20 cellular contexts compared by ENCODE assay signal in the genomic region with DNA sequence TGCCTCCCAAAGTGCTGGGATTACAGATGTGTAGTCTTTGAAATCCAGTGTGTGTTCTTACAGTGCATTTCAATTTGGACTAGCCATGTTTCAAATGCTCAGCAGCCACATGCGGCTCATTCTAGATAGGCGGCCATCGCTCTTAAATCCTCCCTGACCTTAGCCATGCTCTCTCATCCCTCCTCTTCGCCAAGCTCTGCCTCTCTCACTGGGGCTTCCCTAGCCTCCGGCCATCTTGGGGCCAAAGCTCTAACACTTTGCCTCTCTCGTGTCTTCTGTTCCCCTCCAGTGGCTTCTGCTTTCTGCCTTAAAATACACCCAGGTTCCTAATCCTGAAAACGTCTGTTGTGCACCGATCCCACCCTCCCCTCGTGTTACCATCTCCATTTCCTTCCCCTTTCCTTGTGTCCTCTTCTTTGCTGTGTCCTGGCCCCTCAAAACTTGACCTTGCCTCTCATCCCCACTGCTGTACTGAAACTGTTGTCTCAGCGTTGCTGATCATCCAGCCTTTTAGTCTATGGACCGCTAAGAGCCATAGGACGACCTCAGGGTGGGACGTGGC. TPM values are rescaled to one million over a fixed set of nuclear protein-coding genes. Genes with fewer than 3 reads are reported as not detected.
DNase-seq lines count a peak whose midpoint lies in the region; ATAC-seq and TF ChIP-seq lines count a peak whose summit lies in the region.
"Had no signal": no experiment of that assay in that cellular context is flagged by ENCODE, and none has a peak within 500 bp of the region (broad histone marks: within the 10 kb centered on the region; RNA-seq: fewer than 3 reads in every experiment).

No MANE protein-coding gene starts in this region.

- H3K4me2 ChIP-seq in BLaER1, result peak overlapping the region; percentile 92
- no peak overlapping the region for H3K4me2 ChIP-seq in OCI-LY1 (ENCODE audit: low read length)
- H3K4me2 ChIP-seq: SK-N-SH had no signal

- H3K27ac Mint-ChIP-seq in CD8-positive, alpha-beta T cell, result peak overlapping the region; percentile 82
- H3K27ac Mint-ChIP-seq in endodermal cell, result peak overlapping the region; percentile 8
- H3K27ac Mint-ChIP-seq in Calu3 (ENCODE audit: unreplicated experiment), result no peak overlapping the region
- H3K27ac Mint-ChIP-seq: activated CD8-positive, alpha-beta T cell treated with anti-CD3 and anti-CD28 coated beads for 36 hours had no signal

- ATAC-seq in CD8-positive, alpha-beta T cell, result no peak
- ATAC-seq: activated CD8-positive, alpha-beta T cell treated with anti-CD3 and anti-CD28 coated beads for 36 hours; right lobe of liver had no signal

- H3K4me1 ChIP-seq in BLaER1, result peaks cover 71% of the 10 kb centered on the region
- H3K4me1 ChIP-seq in CD8-positive, alpha-beta T cell (ENCODE audit: insufficient read depth, low read length), result no peaks in the 10 kb centered on the region
- H3K4me1 ChIP-seq in OCI-LY1 (ENCODE audit: insufficient read depth, low read length, severe bottlenecking), result peaks cover 20% of the 10 kb centered on the region
- H3K4me1 ChIP-seq in endodermal cell (ENCODE audit: control insufficient read depth, insufficient read depth, low read length), result peaks cover 3% of the 10 kb centered on the region
- H3K4me1 ChIP-seq in prostate gland (replicated peaks), result no peaks in the 10 kb centered on the region

- H3K36me3 ChIP-seq in BLaER1, result peaks cover 40% of the 10 kb centered on the region
- no peaks in the 10 kb centered on the region for H3K36me3 ChIP-seq in CD8-positive, alpha-beta T cell (ENCODE audit: insufficient read depth, low read length)
- peaks cover 46% of the 10 kb centered on the region for H3K36me3 ChIP-seq in OCI-LY1 (ENCODE audit: insufficient read depth, low read length)
- peaks cover 13% of the 10 kb centered on the region for H3K36me3 ChIP-seq in endodermal cell (ENCODE audit: control insufficient read depth, insufficient read depth, low read length)
- no peaks in the 10 kb centered on the region for H3K36me3 ChIP-seq in prostate gland
- H3K36me3 ChIP-seq: right lobe of liver had no signal

- no peak overlapping the region for H3K4me3 Mint-ChIP-seq in CD8-positive, alpha-beta T cell
- no peak overlapping the region for H3K4me3 Mint-ChIP-seq in endodermal cell
- no peak overlapping the region for H3K4me3 Mint-ChIP-seq in Calu3 (ENCODE audit: low read depth, unreplicated experiment)
- H3K4me3 Mint-ChIP-seq: activated CD8-positive, alpha-beta T cell treated with anti-CD3 and anti-CD28 coated beads for 36 hours had no signal

- intact Hi-C loops in CD8-positive, alpha-beta T cell (cut with DNase I, micrococcal nuclease), result no loop called here
- intact Hi-C loops in prostate gland (cut with DNase I) (no loop called here), Calu3 (cut with micrococcal nuclease; ENCODE audit: unreplicated experiment) (no loop called here)

- CTCF ChIA-PET in CD8-positive, alpha-beta T cell (lab: Charles Lee), result no interaction called here
- CTCF ChIA-PET in HEK293T (lab: Yijun Ruan, JAX), result no interaction called here
- CTCF ChIA-PET in Calu3 (lab: Charles Lee), result no interaction called here

- peaks cover 10% of the 10 kb centered on the region for H3K9me3 ChIP-seq in BLaER1
- H3K9me3 ChIP-seq in CD8-positive, alpha-beta T cell (ENCODE audit: low read length), result no peaks in the 10 kb centered on the region
- H3K9me3 ChIP-seq in OCI-LY1 (ENCODE audit: low read length), result no peaks in the 10 kb centered on the region
- H3K9me3 ChIP-seq in endodermal cell (ENCODE audit: control insufficient read depth, low read length), result no peaks in the 10 kb centered on the region
- no peaks in the 10 kb centered on the region for H3K9me3 ChIP-seq in prostate gland
- H3K9me3 ChIP-seq: right lobe of liver, SK-N-SH, tibial nerve had no signal

- POLR2A ChIA-PET in CD8-positive, alpha-beta T cell (lab: Charles Lee), result no interaction called here
- POLR2A ChIA-PET in HEK293T (lab: Yijun Ruan, JAX), result no interaction called here

- H2AFZ ChIP-seq in OCI-LY1 (ENCODE audit: low read length), result no peak overlapping the region
- H2AFZ ChIP-seq: hepatocyte had no signal

- BruUV-seq in Calu3 (replicated peaks; lab: Mats Ljungman, UMichigan), result no TSS peak

- no peaks in the 10 kb centered on the region for H3K27me3 ChIP-seq in BLaER1
- H3K27me3 ChIP-seq in CD8-positive, alpha-beta T cell (ENCODE audit: insufficient read depth, low read length), result no peaks in the 10 kb centered on the region
- H3K27me3 ChIP-seq in OCI-LY1 (ENCODE audit: insufficient read depth, low read length), result no peaks in the 10 kb centered on the region
- H3K27me3 ChIP-seq in endodermal cell (ENCODE audit: control insufficient read depth, insufficient read depth, low read length, poor library complexity, severe bottlenecking), result no peaks in the 10 kb centered on the region
- no peaks in the 10 kb centered on the region for H3K27me3 ChIP-seq in prostate gland (replicated peaks; ENCODE audit: insufficient read depth)
- H3K27me3 ChIP-seq: brain microvascular endothelial cell, hepatocyte, right lobe of liver, tibial nerve had no signal

- no peaks in the 10 kb centered on the region for H3F3A ChIP-seq in OCI-LY1 (ENCODE audit: insufficient read depth, low read length)

- no peak for DNase-seq in CD8-positive, alpha-beta T cell
- DNase-seq in endodermal cell, result peak; percentile 27
- DNase-seq in prostate gland (ENCODE audit: low spot score), result no peak
- DNase-seq in HEK293T (ENCODE audit: extremely low spot score), result no peak
- DNase-seq in Calu3, result no peak
- DNase-seq: activated CD8-positive, alpha-beta T cell treated with anti-CD3 and anti-CD28 coated beads for 36 hours; activated T-cell treated with anti-CD3 and anti-CD28 coated beads, Interleukin-2, amount 50 U/mL, for 48 hours; brain microvascular endothelial cell; NCI-H1436 treated with DMSO at 0.1 percent for 48 hours; NCI-H226; right lobe of liver; SK-N-SH; stimulated activated naive CD4-positive, alpha-beta T cell had no signal

- H3K9me2 ChIP-seq in OCI-LY1 (ENCODE audit: low read depth, low read length), result no peaks in the 10 kb centered on the region
- H3K9me2 ChIP-seq: SK-N-SH had no signal

- no peak for TF ChIP-seq POLR2A in prostate gland (IDR thresholded peaks at IDR 0.05)

- no peak for TF ChIP-seq CTCF in CD8-positive, alpha-beta T cell (IDR thresholded peaks at IDR 0.05)
- TF ChIP-seq CTCF in OCI-LY1 (IDR thresholded peaks at IDR 0.05; ENCODE audit: low read length) (no peak), endodermal cell (conservative IDR thresholded peaks at IDR 0.05) (no peak), prostate gland (IDR thresholded peaks at IDR 0.05) (no peak), Calu3 (IDR thresholded peaks at IDR 0.05; ENCODE audit: unreplicated experiment) (no peak)

- no peaks in the 10 kb centered on the region for H3K9me3 Mint-ChIP-seq in CD8-positive, alpha-beta T cell
- H3K9me3 Mint-ChIP-seq in endodermal cell, result no peaks in the 10 kb centered on the region
- no peaks in the 10 kb centered on the region for H3K9me3 Mint-ChIP-seq in Calu3 (ENCODE audit: low read depth, unreplicated experiment)
- H3K9me3 Mint-ChIP-seq: activated CD8-positive, alpha-beta T cell treated with anti-CD3 and anti-CD28 coated beads for 36 hours had no signal

- H3K4me3 ChIP-seq in BLaER1 (peak overlapping the region; percentile 24; the same call in 1 of the 2 replicates), OCI-LY1 (ENCODE audit: low read depth, low read length, poor library complexity, severe bottlenecking) (no peak overlapping the region), endodermal cell (ENCODE audit: low read length) (no peak overlapping the region), prostate gland (no peak overlapping the region)
- no peak overlapping the region for H3K4me3 ChIP-seq in CD8-positive, alpha-beta T cell (ENCODE audit: low read depth, low read length)
- H3K4me3 ChIP-seq: coronary artery, hepatocyte, right lobe of liver, tibial nerve had no signal

- no peaks in the 10 kb centered on the region for H4K20me1 ChIP-seq in BLaER1
- H4K20me1 ChIP-seq in OCI-LY1 (ENCODE audit: insufficient read depth, low read length), result no peaks in the 10 kb centered on the region

- H3K79me2 ChIP-seq in OCI-LY1 (ENCODE audit: insufficient read depth, low read length), result no peaks in the 10 kb centered on the region
- H3K79me2 ChIP-seq: hepatocyte had no signal

- 94 to 95% methylated on average over 11 to 13 of the region's 13 CpGs for WGBS in endodermal cell (ENCODE audit: insufficient coverage in 1 of 2, insufficient read length in 1 of 2), 2 experiments
- 89% methylated on average over 13 of the region's 13 CpGs for WGBS in prostate gland

- peaks cover 7% of the 10 kb centered on the region for H3K4me1 Mint-ChIP-seq in CD8-positive, alpha-beta T cell (ENCODE audit: low read depth)
- H3K4me1 Mint-ChIP-seq in endodermal cell (peaks cover 24% of the 10 kb centered on the region), Calu3 (ENCODE audit: low read depth, unreplicated experiment) (no peaks in the 10 kb centered on the region)

- H3K27me3 Mint-ChIP-seq in CD8-positive, alpha-beta T cell (ENCODE audit: low read depth), result no peaks in the 10 kb centered on the region
- H3K27me3 Mint-ChIP-seq in endodermal cell (ENCODE audit: insufficient read depth) (no peaks in the 10 kb centered on the region), Calu3 (ENCODE audit: unreplicated experiment) (no peaks in the 10 kb centered on the region)
- H3K27me3 Mint-ChIP-seq: activated CD8-positive, alpha-beta T cell treated with anti-CD3 and anti-CD28 coated beads for 36 hours had no signal

- peak overlapping the region; percentile 76 for H3K27ac ChIP-seq in BLaER1
- no peak overlapping the region for H3K27ac ChIP-seq in CD8-positive, alpha-beta T cell (ENCODE audit: low read depth, low read length)
- peak overlapping the region; percentile 81 for H3K27ac ChIP-seq in OCI-LY1 (ENCODE audit: low read depth, low read length, poor library complexity, severe bottlenecking)
- no peak overlapping the region for H3K27ac ChIP-seq in endodermal cell (ENCODE audit: low read depth, low read length)
- no peak overlapping the region for H3K27ac ChIP-seq in prostate gland
- H3K27ac ChIP-seq: brain microvascular endothelial cell, coronary artery, right lobe of liver, tibial nerve had no signal

- H3K36me3 Mint-ChIP-seq in CD8-positive, alpha-beta T cell, result peaks cover 48% of the 10 kb centered on the region
- peaks cover 24% of the 10 kb centered on the region for H3K36me3 Mint-ChIP-seq in endodermal cell (ENCODE audit: low read depth)
- peaks cover 57% of the 10 kb centered on the region for H3K36me3 Mint-ChIP-seq in Calu3 (ENCODE audit: insufficient read depth, unreplicated experiment)

- H3K9ac ChIP-seq in BLaER1, result 0 out of 2 replicates have a peak overlapping the region, but pooled peaks have one; percentile 28
- H3K9ac ChIP-seq in OCI-LY1 (ENCODE audit: low read length), result no peak overlapping the region
- H3K9ac ChIP-seq in endodermal cell (ENCODE audit: extremely low read depth, low read length, poor library complexity, severe bottlenecking), result no peak overlapping the region
- H3K9ac ChIP-seq: SK-N-SH had no signal

RNA-seq across cellular contexts. Expression of a gene that starts 1.4 kb away (rescaled TPM):
- under 1 TPM in 1 of 2 experiments, not detected in 1; 0.92 TPM for total RNA-seq in CD8-positive, alpha-beta T cell
- total RNA-seq in endodermal cell, result not detected
- polyA plus RNA-seq in endodermal cell (2013, experiment 1 of 2), result 0.36 TPM
- not detected for polyA plus RNA-seq in endodermal cell (2013, experiment 2 of 2)
- 1 to 10 TPM in 1 of 2 donors, not detected in 1; 3.0 TPM for total RNA-seq in prostate gland
- 0.85 and 2.1 TPM in 2 replicates for total RNA-seq in Calu3 (2022)
- total RNA-seq: G401, lower leg skin had no signal
- polyA plus RNA-seq: SK-N-SH had no signal

RNA-seq across cellular contexts. Expression of a gene that starts 26.8 kb away (rescaled TPM):
- 10 to 100 TPM; 92.0 to 92.2 TPM for total RNA-seq in CD8-positive, alpha-beta T cell
- 100 to 1,000 TPM; 140 to 142 TPM for total RNA-seq in endodermal cell
- polyA plus RNA-seq in endodermal cell (2013, experiment 1 of 2), result 118 TPM
- 117 TPM for polyA plus RNA-seq in endodermal cell (2013, experiment 2 of 2)
- total RNA-seq in prostate gland, result 100 to 1,000 TPM; 108 to 117 TPM
- total RNA-seq in Calu3 (2022), result 94.8 and 96.8 TPM in 2 replicates

RNA-seq across cellular contexts. Expression of a gene that starts 45.9 kb away (rescaled TPM):
- total RNA-seq in CD8-positive, alpha-beta T cell, result 10 to 100 TPM; 40.2 to 40.3 TPM
- total RNA-seq in endodermal cell (10 to 100 TPM; 34.0 to 34.1 TPM), prostate gland (10 to 100 TPM; 25.4 to 27.1 TPM), Calu3 (2022) (34.2 and 34.3 TPM in 2 replicates)
- 18.5 TPM for polyA plus RNA-seq in endodermal cell (2013, experiment 1 of 2)
- polyA plus RNA-seq in endodermal cell (2013, experiment 2 of 2), result 16.3 TPM

Comparison
In these comparisons a context has a peak if more than half of its experiments do, and no peak if none do; other contexts are left out.
1. H3K27ac ChIP-seq: peak in BLaER1 (single experiment) and OCI-LY1 (single experiment); none in CD8-positive, alpha-beta T cell (single experiment), endodermal cell (single experiment) and prostate gland (0 of 2).